10 cellular contexts compared by ENCODE assay signal in the genomic region with DNA sequence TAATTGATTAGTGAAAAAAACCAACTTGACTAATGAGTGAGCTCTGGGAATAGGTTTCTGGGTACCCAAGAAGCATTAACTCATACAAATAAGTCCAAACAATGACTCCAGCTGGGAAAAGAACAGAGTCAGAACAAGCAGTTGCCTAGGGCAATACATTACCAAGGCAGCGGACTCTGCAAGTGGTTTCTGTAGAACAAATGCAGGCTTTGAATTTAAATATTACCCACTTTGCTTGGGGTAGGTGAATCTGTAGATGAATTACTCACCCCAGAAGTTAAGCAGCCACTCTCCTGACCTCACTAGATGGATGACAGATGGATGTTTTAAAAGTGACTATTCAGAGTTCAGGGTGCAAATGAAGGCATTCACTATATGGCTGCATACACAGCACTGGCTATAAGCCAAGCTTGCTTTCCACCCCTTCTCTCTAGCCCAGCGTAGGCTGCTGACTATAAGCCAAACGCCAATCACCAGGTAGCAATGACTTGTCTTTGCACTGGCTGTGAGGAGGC.
DNase-seq lines count a peak whose midpoint lies in the region; ATAC-seq and TF ChIP-seq lines count a peak whose summit lies in the region.
"Had no signal": no experiment of that assay in that cellular context is flagged by ENCODE, and none has a peak within 500 bp of the region (broad histone marks: within the 10 kb centered on the region; RNA-seq: fewer than 3 reads in every experiment).

No MANE protein-coding gene starts in this region.

- H3K9ac ChIP-seq in NT2/D1 (ENCODE audit: insufficient read length, low read depth) (no peak overlapping the region), endodermal cell (ENCODE audit: extremely low read depth, low read length, poor library complexity, severe bottlenecking) (no peak overlapping the region)

- POLR2A ChIA-PET in MCF 10A (lab: Yijun Ruan, JAX), result interaction anchor here (0.6 to 1.2 kb wide), 6 partner anchors 74 to 81 kb away, joined by 3 read pairs; no protein-coding TSS in a partner anchor
- POLR2A ChIA-PET in CD4-positive, alpha-beta T cell (lab: Charles Lee), result interaction anchor here (1.4 kb wide), 1 partner anchor 71 kb away, joined by 5 read pairs; no protein-coding TSS in a partner anchor

- H3K9me3 Mint-ChIP-seq in MCF 10A (ENCODE audit: unreplicated experiment) (no peaks in the 10 kb centered on the region), endodermal cell (no peaks in the 10 kb centered on the region)
- no peaks in the 10 kb centered on the region for H3K9me3 Mint-ChIP-seq in CD4-positive, alpha-beta T cell

- intact Hi-C loops in MCF 10A (cut with micrococcal nuclease) (loop anchor here (2.0 kb wide), 1 partner anchor 71 kb away; no protein-coding TSS in a partner anchor), breast epithelium (cut with DNase I; ENCODE audit: low total_unique reads) (no loop called here), vagina (cut with DNase I) (no loop called here)
- intact Hi-C loops in CD4-positive, alpha-beta T cell (cut with DNase I, micrococcal nuclease), result loop anchor here in 1 of 2 experiments (5.0 kb wide), 1 partner anchor 71 kb away; the partner anchor contains the start of gene BHLHE40

- H3K9me3 ChIP-seq in breast epithelium (no peaks in the 10 kb centered on the region), NT2/D1 (ENCODE audit: insufficient read depth, low read length) (no peaks in the 10 kb centered on the region), endodermal cell (ENCODE audit: control insufficient read depth, low read length) (no peaks in the 10 kb centered on the region), vagina (no peaks in the 10 kb centered on the region)
- no peaks in the 10 kb centered on the region for H3K9me3 ChIP-seq in CD4-positive, alpha-beta T cell (ENCODE audit: control insufficient read depth, low read length)

- peak; percentile 78 for ATAC-seq in stimulated activated naive CD8-positive, alpha-beta T cell treated with anti-CD3 and anti-CD28 coated beads, Interleukin-15, Interleukin-2, amounts not matched to agents 100 U/mL and 50 U/mL, for 24 hours
- no peak for ATAC-seq in GM19467 (IDR thresholded peaks at IDR 0.05; ENCODE audit: unreplicated experiment)
- no peak for ATAC-seq in CD4-positive, alpha-beta T cell (ENCODE audit: poor library complexity)

- H3K27ac ChIP-seq in breast epithelium (peak overlapping the region in 1 of 2 donors; percentile 17), endodermal cell (ENCODE audit: low read depth, low read length) (peak overlapping the region; percentile 66), vagina (no peak overlapping the region)
- H3K27ac ChIP-seq in CD4-positive, alpha-beta T cell (ENCODE audit: low read depth, low read length), result no peak overlapping the region

- H3K27me3 Mint-ChIP-seq in MCF 10A (ENCODE audit: insufficient read depth, unreplicated experiment), result no peaks in the 10 kb centered on the region
- H3K27me3 Mint-ChIP-seq in endodermal cell (ENCODE audit: insufficient read depth), result no peaks in the 10 kb centered on the region
- no peaks in the 10 kb centered on the region for H3K27me3 Mint-ChIP-seq in CD4-positive, alpha-beta T cell
- H3K27me3 Mint-ChIP-seq: B cell had no signal

- CTCF ChIA-PET in MCF 10A (lab: Yijun Ruan, JAX), result interaction anchor here (0.8 to 1.6 kb wide), 4 partner anchors 14 to 185 kb away, joined by 3 to 7 read pairs (median 4); no protein-coding TSS in a partner anchor
- CTCF ChIA-PET in CD4-positive, alpha-beta T cell (lab: Charles Lee), result interaction anchor here (0.7 to 1.2 kb wide), 3 partner anchors 71 to 151 kb away, joined by 3 to 4 read pairs (median 3); no protein-coding TSS in a partner anchor

- H3K36me3 Mint-ChIP-seq in MCF 10A (ENCODE audit: insufficient read depth, unreplicated experiment) (no peaks in the 10 kb centered on the region), endodermal cell (ENCODE audit: low read depth) (no peaks in the 10 kb centered on the region)
- no peaks in the 10 kb centered on the region for H3K36me3 Mint-ChIP-seq in CD4-positive, alpha-beta T cell (ENCODE audit: low read depth)

- H3K4me3 ChIP-seq in breast epithelium (no peak overlapping the region), NT2/D1 (ENCODE audit: insufficient read length, low read depth) (no peak overlapping the region), endodermal cell (ENCODE audit: low read length) (no peak overlapping the region), vagina (no peak overlapping the region)

- DNase-seq in MCF 10A (ENCODE audit: unreplicated experiment) (peak; percentile 67), breast epithelium (ENCODE audit: low spot score in 2 of 2) (no peak), NT2/D1 (ENCODE audit: low read depth, low spot score) (peak; percentile 36), endodermal cell (no peak), vagina (ENCODE audit: extremely low spot score in 2 of 2) (no peak)
- DNase-seq in stimulated activated naive CD8-positive, alpha-beta T cell treated with anti-CD3 and anti-CD28 coated beads, Interleukin-15, Interleukin-2, amounts not matched to agents 100 U/mL and 50 U/mL, for 24 hours, result no peak
- no peak for DNase-seq in CD4-positive, alpha-beta T cell
- DNase-seq: NCI-H2029 had no signal

- no peaks in the 10 kb centered on the region for H3K27me3 ChIP-seq in breast epithelium
- H3K27me3 ChIP-seq in NT2/D1 (ENCODE audit: insufficient read depth, insufficient read length), result no peaks in the 10 kb centered on the region
- no peaks in the 10 kb centered on the region for H3K27me3 ChIP-seq in endodermal cell (ENCODE audit: control insufficient read depth, insufficient read depth, low read length, poor library complexity, severe bottlenecking)
- H3K27me3 ChIP-seq in vagina, result no peaks in the 10 kb centered on the region
- H3K27me3 ChIP-seq in CD4-positive, alpha-beta T cell (ENCODE audit: control insufficient read depth, insufficient read depth, low read length), result no peaks in the 10 kb centered on the region

- no peaks in the 10 kb centered on the region for H3K4me1 ChIP-seq in breast epithelium
- H3K4me1 ChIP-seq in NT2/D1 (ENCODE audit: insufficient read depth, insufficient read length), result peaks cover 3% of the 10 kb centered on the region
- H3K4me1 ChIP-seq in endodermal cell (ENCODE audit: control insufficient read depth, insufficient read depth, low read length), result no peaks in the 10 kb centered on the region
- H3K4me1 ChIP-seq in vagina, result peaks cover 8% of the 10 kb centered on the region

- 53% methylated on average over 3 of the region's 3 CpGs; no CpG with 5 or more reads in 1 of the 2 experiments for WGBS in endodermal cell (ENCODE audit: insufficient coverage in 1 of 2, insufficient read length in 1 of 2), 2 experiments

- H3K4me1 Mint-ChIP-seq in MCF 10A (ENCODE audit: insufficient read depth, unreplicated experiment) (peaks cover 22% of the 10 kb centered on the region), endodermal cell (no peaks in the 10 kb centered on the region)
- H3K4me1 Mint-ChIP-seq in CD4-positive, alpha-beta T cell (ENCODE audit: low read depth), result peaks cover 57% of the 10 kb centered on the region
- H3K4me1 Mint-ChIP-seq: B cell had no signal

- no peak for TF ChIP-seq CTCF in MCF 10A (IDR thresholded peaks at IDR 0.05; ENCODE audit: unreplicated experiment)
- TF ChIP-seq CTCF in breast epithelium (IDR thresholded peaks at IDR 0.05), result no peak
- TF ChIP-seq CTCF in endodermal cell (conservative IDR thresholded peaks at IDR 0.05), result no peak
- TF ChIP-seq CTCF in vagina (IDR thresholded peaks at IDR 0.05), result no peak
- no peak for TF ChIP-seq CTCF in CD4-positive, alpha-beta T cell (IDR thresholded peaks at IDR 0.05)

- H3K27ac Mint-ChIP-seq in MCF 10A (ENCODE audit: low read depth, unreplicated experiment) (no peak overlapping the region), endodermal cell (no peak overlapping the region)
- no peak overlapping the region for H3K27ac Mint-ChIP-seq in CD4-positive, alpha-beta T cell
- H3K27ac Mint-ChIP-seq: B cell had no signal

- no peak overlapping the region for H3K4me3 Mint-ChIP-seq in MCF 10A (ENCODE audit: unreplicated experiment)
- no peak overlapping the region for H3K4me3 Mint-ChIP-seq in endodermal cell
- no peak overlapping the region for H3K4me3 Mint-ChIP-seq in CD4-positive, alpha-beta T cell
- H3K4me3 Mint-ChIP-seq: B cell had no signal

- no peak for TF ChIP-seq POLR2A in breast epithelium (IDR thresholded peaks at IDR 0.05)
- no peak for TF ChIP-seq POLR2A in vagina (IDR thresholded peaks at IDR 0.05)

- BruUV-seq in MCF 10A (replicated peaks; lab: Mats Ljungman, UMichigan), result no TSS peak

- H3K36me3 ChIP-seq in breast epithelium (no peaks in the 10 kb centered on the region), NT2/D1 (ENCODE audit: insufficient read depth, insufficient read length, low read length) (no peaks in the 10 kb centered on the region), endodermal cell (ENCODE audit: control insufficient read depth, insufficient read depth, low read length) (no peaks in the 10 kb centered on the region), vagina (no peaks in the 10 kb centered on the region)

Comparison
In these comparisons a context has a peak if more than half of its experiments do, and no peak if none do; other contexts are left out.
1. DNase-seq: peak in MCF 10A (single experiment) and NT2/D1 (single experiment); none in breast epithelium (0 of 2), endodermal cell (single experiment), stimulated activated naive CD8-positive, alpha-beta T cell treated with anti-CD3 and anti-CD28 coated beads, Interleukin-15, Interleukin-2, amounts not matched to agents 100 U/mL and 50 U/mL, for 24 hours (single experiment), vagina (0 of 2) and CD4-positive, alpha-beta T cell (0 of 10).